In the genomic region with DNA sequence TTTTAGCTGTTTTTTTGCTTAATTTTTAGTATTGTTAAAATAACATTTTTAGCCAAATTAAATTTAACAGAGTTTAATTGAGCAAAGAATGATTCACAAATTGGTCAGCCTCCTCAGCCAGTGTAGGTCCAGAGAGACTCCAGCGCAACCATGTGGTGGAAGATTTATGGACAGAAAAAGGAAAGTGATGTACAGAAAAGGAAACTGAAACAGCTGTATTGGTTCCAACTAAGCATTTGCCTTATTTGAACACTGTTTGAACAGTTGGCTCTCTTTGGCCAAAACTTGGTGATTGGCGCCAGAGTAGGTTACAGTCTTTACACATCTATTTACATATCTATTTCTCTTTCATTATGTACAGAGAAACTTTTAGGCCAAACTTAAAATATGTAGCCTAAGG, we compare ENCODE assay signal across 1 cellular context.
TF ChIP-seq lines count a peak whose summit lies in the region.

No MANE protein-coding gene starts in this region.

TF ChIP-seq in K562, 482 proteins besides CTCF, POLR2A, EP300 and RAD21 (continued from another document):
- TF ChIP-seq, protein P1, sequence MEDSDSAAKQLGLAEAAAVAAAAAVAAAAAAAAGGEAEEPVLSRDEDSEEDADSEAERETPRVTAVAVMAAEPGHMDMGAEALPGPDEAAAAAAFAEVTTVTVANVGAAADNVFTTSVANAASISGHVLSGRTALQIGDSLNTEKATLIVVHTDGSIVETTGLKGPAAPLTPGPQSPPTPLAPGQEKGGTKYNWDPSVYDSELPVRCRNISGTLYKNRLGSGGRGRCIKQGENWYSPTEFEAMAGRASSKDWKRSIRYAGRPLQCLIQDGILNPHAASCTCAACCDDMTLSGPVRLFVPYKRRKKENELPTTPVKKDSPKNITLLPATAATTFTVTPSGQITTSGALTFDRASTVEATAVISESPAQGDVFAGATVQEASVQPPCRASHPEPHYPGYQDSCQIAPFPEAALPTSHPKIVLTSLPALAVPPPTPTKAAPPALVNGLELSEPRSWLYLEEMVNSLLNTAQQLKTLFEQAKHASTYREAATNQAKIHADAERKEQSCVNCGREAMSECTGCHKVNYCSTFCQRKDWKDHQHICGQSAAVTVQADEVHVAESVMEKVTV (CRISPR knock-in tag; IDR thresholded peaks at IDR 0.05): peak; percentile 90
- TF ChIP-seq NBN (IDR thresholded peaks at IDR 0.05; ENCODE audit: low read depth): peak; percentile 30; the same call in 1 of the 2 replicates
- TF ChIP-seq, protein P2, sequence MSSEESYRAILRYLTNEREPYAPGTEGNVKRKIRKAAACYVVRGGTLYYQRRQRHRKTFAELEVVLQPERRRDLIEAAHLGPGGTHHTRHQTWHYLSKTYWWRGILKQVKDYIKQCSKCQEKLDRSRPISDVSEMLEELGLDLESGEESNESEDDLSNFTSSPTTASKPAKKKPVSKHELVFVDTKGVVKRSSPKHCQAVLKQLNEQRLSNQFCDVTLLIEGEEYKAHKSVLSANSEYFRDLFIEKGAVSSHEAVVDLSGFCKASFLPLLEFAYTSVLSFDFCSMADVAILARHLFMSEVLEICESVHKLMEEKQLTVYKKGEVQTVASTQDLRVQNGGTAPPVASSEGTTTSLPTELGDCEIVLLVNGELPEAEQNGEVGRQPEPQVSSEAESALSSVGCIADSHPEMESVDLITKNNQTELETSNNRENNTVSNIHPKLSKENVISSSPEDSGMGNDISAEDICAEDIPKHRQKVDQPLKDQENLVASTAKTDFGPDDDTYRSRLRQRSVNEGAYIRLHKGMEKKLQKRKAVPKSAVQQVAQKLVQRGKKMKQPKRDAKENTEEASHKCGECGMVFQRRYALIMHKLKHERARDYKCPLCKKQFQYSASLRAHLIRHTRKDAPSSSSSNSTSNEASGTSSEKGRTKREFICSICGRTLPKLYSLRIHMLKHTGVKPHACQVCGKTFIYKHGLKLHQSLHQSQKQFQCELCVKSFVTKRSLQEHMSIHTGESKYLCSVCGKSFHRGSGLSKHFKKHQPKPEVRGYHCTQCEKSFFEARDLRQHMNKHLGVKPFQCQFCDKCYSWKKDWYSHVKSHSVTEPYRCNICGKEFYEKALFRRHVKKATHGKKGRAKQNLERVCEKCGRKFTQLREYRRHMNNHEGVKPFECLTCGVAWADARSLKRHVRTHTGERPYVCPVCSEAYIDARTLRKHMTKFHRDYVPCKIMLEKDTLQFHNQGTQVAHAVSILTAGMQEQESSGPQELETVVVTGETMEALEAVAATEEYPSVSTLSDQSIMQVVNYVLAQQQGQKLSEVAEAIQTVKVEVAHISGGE (CRISPR knock-in tag; IDR thresholded peaks at IDR 0.05): peak in 1 of 3 experiments; percentile 36; a peak in 1 of 6 replicates
- TF ChIP-seq, protein P3, sequence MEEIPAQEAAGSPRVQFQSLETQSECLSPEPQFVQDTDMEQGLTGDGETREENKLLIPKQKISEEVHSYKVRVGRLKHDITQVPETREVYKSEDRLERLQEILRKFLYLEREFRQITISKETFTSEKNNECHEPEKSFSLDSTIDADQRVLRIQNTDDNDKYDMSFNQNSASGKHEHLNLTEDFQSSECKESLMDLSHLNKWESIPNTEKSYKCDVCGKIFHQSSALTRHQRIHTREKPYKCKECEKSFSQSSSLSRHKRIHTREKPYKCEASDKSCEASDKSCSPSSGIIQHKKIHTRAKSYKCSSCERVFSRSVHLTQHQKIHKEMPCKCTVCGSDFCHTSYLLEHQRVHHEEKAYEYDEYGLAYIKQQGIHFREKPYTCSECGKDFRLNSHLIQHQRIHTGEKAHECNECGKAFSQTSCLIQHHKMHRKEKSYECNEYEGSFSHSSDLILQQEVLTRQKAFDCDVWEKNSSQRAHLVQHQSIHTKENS (CRISPR knock-in tag; IDR thresholded peaks at IDR 0.05): no peak
- TF ChIP-seq FOXA3 (CRISPR knock-in tag; conservative IDR thresholded peaks at IDR 0.05 in 1 of 2, IDR thresholded peaks at IDR 0.05 in 1 of 2): peak in 1 of 2 experiments; percentile 44; a peak in 1 of 4 replicates
- TF ChIP-seq NRF1 (conservative IDR thresholded peaks at IDR 0.05 in 1 of 2, IDR thresholded peaks at IDR 0.05 in 1 of 2): peak; percentile 22 to 31; a peak in 1 of 4 replicates
- TF ChIP-seq, protein P4, sequence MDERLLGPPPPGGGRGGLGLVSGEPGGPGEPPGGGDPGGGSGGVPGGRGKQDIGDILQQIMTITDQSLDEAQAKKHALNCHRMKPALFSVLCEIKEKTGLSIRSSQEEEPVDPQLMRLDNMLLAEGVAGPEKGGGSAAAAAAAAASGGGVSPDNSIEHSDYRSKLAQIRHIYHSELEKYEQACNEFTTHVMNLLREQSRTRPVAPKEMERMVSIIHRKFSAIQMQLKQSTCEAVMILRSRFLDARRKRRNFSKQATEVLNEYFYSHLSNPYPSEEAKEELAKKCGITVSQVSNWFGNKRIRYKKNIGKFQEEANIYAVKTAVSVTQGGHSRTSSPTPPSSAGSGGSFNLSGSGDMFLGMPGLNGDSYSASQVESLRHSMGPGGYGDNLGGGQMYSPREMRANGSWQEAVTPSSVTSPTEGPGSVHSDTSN (CRISPR knock-in tag; IDR thresholded peaks at IDR 0.05; ENCODE audit: low read depth): no peak
- TF ChIP-seq, protein P4 (tag; conservative IDR thresholded peaks at IDR 0.05; ENCODE audit: low read depth): peak; percentile 88
- peak; percentile 29; the same call in 1 of the 2 replicates for TF ChIP-seq POLR2H (tag; IDR thresholded peaks at IDR 0.05; ENCODE audit: low read depth)
- no peak for TF ChIP-seq EHMT2 (IDR thresholded peaks at IDR 0.05)
- no peak for TF ChIP-seq NR2C2 (CRISPR knock-in tag; IDR thresholded peaks at IDR 0.05)
- TF ChIP-seq NR2C2 (tag; IDR thresholded peaks at IDR 0.05): 0 out of 2 replicates have a peak, but pooled peaks have one; percentile 12
- TF ChIP-seq EP400 (IDR thresholded peaks at IDR 0.05): peak; percentile 10; the same call in 1 of the 2 replicates
- TF ChIP-seq, protein P5, sequence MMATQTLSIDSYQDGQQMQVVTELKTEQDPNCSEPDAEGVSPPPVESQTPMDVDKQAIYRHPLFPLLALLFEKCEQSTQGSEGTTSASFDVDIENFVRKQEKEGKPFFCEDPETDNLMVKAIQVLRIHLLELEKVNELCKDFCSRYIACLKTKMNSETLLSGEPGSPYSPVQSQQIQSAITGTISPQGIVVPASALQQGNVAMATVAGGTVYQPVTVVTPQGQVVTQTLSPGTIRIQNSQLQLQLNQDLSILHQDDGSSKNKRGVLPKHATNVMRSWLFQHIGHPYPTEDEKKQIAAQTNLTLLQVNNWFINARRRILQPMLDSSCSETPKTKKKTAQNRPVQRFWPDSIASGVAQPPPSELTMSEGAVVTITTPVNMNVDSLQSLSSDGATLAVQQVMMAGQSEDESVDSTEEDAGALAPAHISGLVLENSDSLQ (IDR thresholded peaks at IDR 0.05): peak; percentile 77
- TF ChIP-seq DACH1 (IDR thresholded peaks at IDR 0.05; ENCODE audit: partially characterized antibody): peak; percentile 72
- TF ChIP-seq STAG1 (CRISPR knock-in tag; IDR thresholded peaks at IDR 0.05; ENCODE audit: borderline replicate concordance): no peak
